In the genomic region with DNA sequence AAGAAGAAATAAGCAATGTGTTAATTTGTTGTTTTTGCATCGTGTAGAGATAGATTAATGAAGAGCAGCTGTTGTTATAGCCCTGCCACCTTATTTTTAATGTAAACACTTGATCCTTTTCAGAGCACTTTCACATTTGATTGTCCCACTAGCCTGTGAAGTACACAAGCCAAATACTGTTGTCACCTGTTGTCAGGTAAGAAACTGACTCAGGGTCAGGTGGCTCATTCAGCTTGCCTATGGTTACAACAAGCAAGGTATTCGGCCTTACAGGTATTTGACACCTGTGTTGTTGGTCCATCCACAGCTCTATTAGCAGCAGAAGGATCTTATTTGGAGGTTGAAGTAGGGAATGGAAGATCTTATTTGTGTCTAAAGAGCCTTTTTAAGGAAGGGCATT, we compare ENCODE assay signal across 13 cellular contexts.
DNase-seq lines count a peak whose midpoint lies in the region; ATAC-seq and TF ChIP-seq lines count a peak whose summit lies in the region.
"Had no signal": no experiment of that assay in that cellular context is flagged by ENCODE, and none has a peak within 500 bp of the region (broad histone marks: within the 10 kb centered on the region; RNA-seq: fewer than 3 reads in every experiment).

No MANE protein-coding gene starts in this region.

- BruUV-seq in MCF 10A (replicated peaks; lab: Mats Ljungman, UMichigan): no TSS peak

- intact Hi-C loops in MCF 10A (cut with micrococcal nuclease) (no loop called here), breast epithelium (cut with DNase I; ENCODE audit: low total_unique reads) (no loop called here), spleen (cut with DNase I; ENCODE audit: low total_unique reads) (no loop called here), testis (cut with DNase I; ENCODE audit: low total_unique reads) (no loop called here)

- no peak overlapping the region for H3K4me3 ChIP-seq in breast epithelium
- H3K4me3 ChIP-seq in spleen: no peak overlapping the region
- H3K4me3 ChIP-seq in testis: no peak overlapping the region

- H3K27me3 ChIP-seq in breast epithelium: no peaks in the 10 kb centered on the region
- H3K27me3 ChIP-seq in spleen (replicated peaks in 1 of 7): no peaks in the 10 kb centered on the region
- no peaks in the 10 kb centered on the region for H3K27me3 ChIP-seq in testis

- no peaks in the 10 kb centered on the region for H3K36me3 ChIP-seq in breast epithelium
- peaks cover 0 to 62% (median 6%) of the 10 kb centered on the region in 6 donors for H3K36me3 ChIP-seq in spleen
- no peaks in the 10 kb centered on the region for H3K36me3 ChIP-seq in testis (ENCODE audit: low read depth, missing control alignments)

- peaks cover 59% of the 10 kb centered on the region for H3K4me1 Mint-ChIP-seq in MCF 10A (ENCODE audit: insufficient read depth, unreplicated experiment)

- TF ChIP-seq POLR2A in breast epithelium (IDR thresholded peaks at IDR 0.05) (no peak), spleen (IDR thresholded peaks at IDR 0.05) (no peak), testis (IDR thresholded peaks at IDR 0.05) (no peak)

- H3K27ac ChIP-seq in breast epithelium (no peak overlapping the region), spleen (peak overlapping the region in 5 of 8 donors; percentile 16 to 72 (median 36)), testis (no peak overlapping the region)

- CTCF ChIA-PET in MCF 10A (lab: Yijun Ruan, JAX): interaction anchor here (1.4 kb wide), 1 partner anchor 12 kb away, joined by 6 read pairs; no protein-coding TSS in a partner anchor

- H3K27me3 Mint-ChIP-seq in MCF 10A (ENCODE audit: insufficient read depth, unreplicated experiment): no peaks in the 10 kb centered on the region
- H3K27me3 Mint-ChIP-seq: type B pancreatic cell had no signal

- peak; percentile 39 for ATAC-seq in HG03025 (IDR thresholded peaks at IDR 0.05; ENCODE audit: low FRiP score, unreplicated experiment)

- peak overlapping the region; percentile 46 for H3K27ac Mint-ChIP-seq in MCF 10A (ENCODE audit: low read depth, unreplicated experiment)
- H3K27ac Mint-ChIP-seq: type B pancreatic cell had no signal

- no peaks in the 10 kb centered on the region for H3K9me3 Mint-ChIP-seq in MCF 10A (ENCODE audit: unreplicated experiment)
- H3K9me3 Mint-ChIP-seq: type B pancreatic cell had no signal

- no peaks in the 10 kb centered on the region for H3K4me1 ChIP-seq in breast epithelium
- peaks cover 0 to 61% (median 35%) of the 10 kb centered on the region in 6 donors for H3K4me1 ChIP-seq in spleen
- peaks cover 15% of the 10 kb centered on the region for H3K4me1 ChIP-seq in testis

- POLR2A ChIA-PET in MCF 10A (lab: Yijun Ruan, JAX): interaction anchor here (0.6 to 6.6 kb wide), 8 partner anchors 13 to 168 kb away, joined by 3 to 90 read pairs (median 3); a partner anchor contains a TSS

- WGBS in spleen, 5 donors: 74 to 90% (median 81%) methylated on average over 2 of the region's 2 CpGs
- WGBS in testis, 2 donors: 74 to 79% methylated on average over 2 of the region's 2 CpGs

- no peak overlapping the region for H3K4me3 Mint-ChIP-seq in MCF 10A (ENCODE audit: unreplicated experiment)
- H3K4me3 Mint-ChIP-seq: type B pancreatic cell had no signal

- TF ChIP-seq CTCF in MCF 10A (IDR thresholded peaks at IDR 0.05; ENCODE audit: unreplicated experiment) (no peak), breast epithelium (IDR thresholded peaks at IDR 0.05) (no peak), spleen (IDR thresholded peaks at IDR 0.05 in 8 of 11, conservative IDR thresholded peaks at IDR 0.05 in 3 of 11) (no peak), testis (IDR thresholded peaks at IDR 0.05) (no peak)

- H3K9me3 ChIP-seq in breast epithelium: no peaks in the 10 kb centered on the region
- no peaks in the 10 kb centered on the region for H3K9me3 ChIP-seq in spleen
- H3K9me3 ChIP-seq in testis: no peaks in the 10 kb centered on the region

- DNase-seq in MCF 10A (ENCODE audit: unreplicated experiment) (no peak), breast epithelium (ENCODE audit: low spot score in 2 of 2) (no peak), NCI-H2196 treated with DMSO at 0.1 percent for 48 hours (lab: John Stamatoyannopoulos, UW; ENCODE audit: unreplicated experiment) (peak; percentile 43), spleen (no peak), NCI-H446 treated with DMSO at 0.1 percent for 48 hours (lab: John Stamatoyannopoulos, UW) (no peak), AG08395 (ENCODE audit: low spot score) (no peak), testis (no peak)
- DNase-seq: ACHN, amniotic stem cell, GDM1, NCI-H446 had no signal

- H3K36me3 Mint-ChIP-seq in MCF 10A (ENCODE audit: insufficient read depth, unreplicated experiment): peaks cover 19% of the 10 kb centered on the region

Comparison
In these comparisons a context has a peak if more than half of its experiments do, and no peak if none do; other contexts are left out.
1. H3K27ac ChIP-seq: peak in spleen (5 of 8); none in breast epithelium (0 of 2) and testis (0 of 2).